Comparison of ENCODE assay signal across 34 cellular contexts in genomic region chrX:18558799-18559198, GRCh38.
"Had no signal": no experiment of that assay in that cellular context is flagged by ENCODE, and none has a peak within 500 bp of the region (broad histone marks: within the 10 kb centered on the region; RNA-seq: fewer than 3 reads in every experiment).

No MANE protein-coding gene starts in this region.

- H3K27me3 ChIP-seq: ascending aorta, breast epithelium, cardiac muscle cell, esophagus squamous epithelium, foreskin keratinocyte, gastrocnemius medialis, heart left ventricle had no signal

- H3K4me3 ChIP-seq: ascending aorta, breast epithelium, cardiac muscle cell, colonic mucosa, esophagus squamous epithelium, gastrocnemius medialis, heart left ventricle had no signal

- H3K4me1 Mint-ChIP-seq: activated B cell treated with CpG ODN at 0.5 μM for 24 hours; activated CD4-positive, alpha-beta T cell treated with anti-CD3 and anti-CD28 coated beads, Interleukin-2, amount 10 ng/mL, durations not matched to agents 24 days and 14 days; activated CD8-positive, alpha-beta memory T cell treated with anti-CD3 and anti-CD28 coated beads, Interleukin-2, amount 10 ng/mL, durations not matched to agents 7 days and 5 days; activated naive CD4-positive, alpha-beta T cell treated with anti-CD3 and anti-CD28 coated beads, Interleukin-2, amount 50 U/mL, for 24 hours; activated naive CD8-positive, alpha-beta T cell treated with anti-CD3 and anti-CD28 coated beads for 36 hours; activated naive CD8-positive, alpha-beta T cell treated with anti-CD3 and anti-CD28 coated beads, Interleukin-2, amount 50 U/mL, for 24 hours; T-cell had no signal

- H3K4me1 ChIP-seq: ascending aorta, breast epithelium, colonic mucosa, esophagus squamous epithelium, foreskin keratinocyte, gastrocnemius medialis had no signal

- H3K36me3 Mint-ChIP-seq: activated CD4-positive, alpha-beta memory T cell treated with anti-CD3 and anti-CD28 coated beads for 36 hours; activated CD8-positive, alpha-beta memory T cell treated with anti-CD3 and anti-CD28 coated beads, Interleukin-2, amount 10 ng/mL, durations not matched to agents 7 days and 5 days; activated naive CD4-positive, alpha-beta T cell treated with anti-CD3 and anti-CD28 coated beads, Interleukin-2, amount 50 U/mL, for 24 hours; activated naive CD8-positive, alpha-beta T cell treated with anti-CD3 and anti-CD28 coated beads for 36 hours; brain; T-cell had no signal

- H3K9me3 ChIP-seq: ascending aorta, breast epithelium, colonic mucosa, esophagus squamous epithelium, gastrocnemius medialis, heart left ventricle had no signal

- H3K27ac ChIP-seq: ascending aorta, breast epithelium, cardiac muscle cell, colonic mucosa, epithelial cell of prostate, esophagus squamous epithelium, foreskin keratinocyte, gastrocnemius medialis, heart left ventricle, WERI-Rb-1 had no signal

- H3K36me3 ChIP-seq: ascending aorta, breast epithelium, cardiac muscle cell, colonic mucosa, esophagus squamous epithelium, gastrocnemius medialis, heart left ventricle had no signal

- H3K9me3 Mint-ChIP-seq: activated B cell treated with CpG ODN at 0.5 μM for 24 hours; activated CD4-positive, alpha-beta memory T cell treated with anti-CD3 and anti-CD28 coated beads for 36 hours; activated CD4-positive, alpha-beta T cell treated with anti-CD3 and anti-CD28 coated beads, Interleukin-2, amount 10 ng/mL, durations not matched to agents 24 days and 14 days; activated naive CD4-positive, alpha-beta T cell treated with anti-CD3 and anti-CD28 coated beads for 36 hours; activated naive CD4-positive, alpha-beta T cell treated with anti-CD3 and anti-CD28 coated beads, Interleukin-2, amount 50 U/mL, for 24 hours; activated naive CD8-positive, alpha-beta T cell treated with anti-CD3 and anti-CD28 coated beads for 36 hours; activated naive CD8-positive, alpha-beta T cell treated with anti-CD3 and anti-CD28 coated beads, Interleukin-2, amount 50 U/mL, for 24 hours; activated T-helper 1 cell treated with anti-CD3 and anti-CD28 coated beads, Interleukin-12 subunit alpha, Interleukin-12 subunit beta, Interleukin-2, Interleukin-4 antibody, amounts not matched to agents 30 ng/mL and 10 ng/mL and 1 ng/mL, durations not matched to agents 14 hours and 24 hours and 36 hours; activated T-helper 2 cell treated with anti-CD3 and anti-CD28 coated beads, Interferon-gamma antibody, Interleukin-2, Interleukin-4, amounts not matched to agents 10 μg/mL and 5 μg/mL and 100 μg/mL, durations not matched to agents 14 hours and 24 hours and 36 hours; T-cell; T-helper 1 cell treated with Interleukin-12 subunit alpha and Interleukin-12 subunit beta and Interleukin-4 antibody, amounts not matched to agents 30 μg/mL and 1 μg/mL, for 36 hours had no signal

- H3K27ac Mint-ChIP-seq: activated B cell treated with CpG ODN at 0.5 μM for 24 hours; activated CD4-positive, alpha-beta memory T cell treated with anti-CD3 and anti-CD28 coated beads for 36 hours; activated CD4-positive, alpha-beta T cell treated with anti-CD3 and anti-CD28 coated beads, Interleukin-2, amount 10 ng/mL, durations not matched to agents 24 days and 14 days; activated CD8-positive, alpha-beta memory T cell treated with anti-CD3 and anti-CD28 coated beads, Interleukin-2, amount 10 ng/mL, durations not matched to agents 7 days and 5 days; activated CD8-positive, alpha-beta T cell treated with anti-CD3 and anti-CD28 coated beads, Interleukin-2, amount 10 ng/mL, durations not matched to agents 7 days and 5 days; activated naive CD4-positive, alpha-beta T cell treated with anti-CD3 and anti-CD28 coated beads for 36 hours; activated naive CD4-positive, alpha-beta T cell treated with anti-CD3 and anti-CD28 coated beads, Interleukin-2, amount 50 U/mL, for 24 hours; activated naive CD8-positive, alpha-beta T cell treated with anti-CD3 and anti-CD28 coated beads for 36 hours; activated naive CD8-positive, alpha-beta T cell treated with anti-CD3 and anti-CD28 coated beads, Interleukin-2, amount 50 U/mL, for 24 hours; activated T-helper 1 cell treated with anti-CD3 and anti-CD28 coated beads, Interleukin-12 subunit alpha, Interleukin-12 subunit beta, Interleukin-2, Interleukin-4 antibody, amounts not matched to agents 30 ng/mL and 10 ng/mL and 1 ng/mL, durations not matched to agents 14 hours and 24 hours and 36 hours; activated T-helper 2 cell treated with anti-CD3 and anti-CD28 coated beads, Interferon-gamma antibody, Interleukin-2, Interleukin-4, amounts not matched to agents 10 μg/mL and 5 μg/mL and 100 μg/mL, durations not matched to agents 14 hours and 24 hours and 36 hours; brain; T-cell; T-helper 1 cell treated with Interleukin-12 subunit alpha and Interleukin-12 subunit beta and Interleukin-4 antibody, amounts not matched to agents 30 μg/mL and 1 μg/mL, for 36 hours had no signal

- H3K4me3 Mint-ChIP-seq: activated B cell treated with CpG ODN at 0.5 μM for 24 hours; activated CD4-positive, alpha-beta memory T cell treated with anti-CD3 and anti-CD28 coated beads for 36 hours; activated CD4-positive, alpha-beta T cell treated with anti-CD3 and anti-CD28 coated beads, Interleukin-2, amount 10 ng/mL, durations not matched to agents 24 days and 14 days; activated CD8-positive, alpha-beta memory T cell treated with anti-CD3 and anti-CD28 coated beads, Interleukin-2, amount 10 ng/mL, durations not matched to agents 7 days and 5 days; activated CD8-positive, alpha-beta T cell treated with anti-CD3 and anti-CD28 coated beads, Interleukin-2, amount 10 ng/mL, durations not matched to agents 7 days and 5 days; activated naive CD4-positive, alpha-beta T cell treated with anti-CD3 and anti-CD28 coated beads for 36 hours; activated naive CD4-positive, alpha-beta T cell treated with anti-CD3 and anti-CD28 coated beads, Interleukin-2, amount 50 U/mL, for 24 hours; activated naive CD8-positive, alpha-beta T cell treated with anti-CD3 and anti-CD28 coated beads for 36 hours; activated naive CD8-positive, alpha-beta T cell treated with anti-CD3 and anti-CD28 coated beads, Interleukin-2, amount 50 U/mL, for 24 hours; activated T-helper 1 cell treated with anti-CD3 and anti-CD28 coated beads, Interleukin-12 subunit alpha, Interleukin-12 subunit beta, Interleukin-2, Interleukin-4 antibody, amounts not matched to agents 30 ng/mL and 10 ng/mL and 1 ng/mL, durations not matched to agents 14 hours and 24 hours and 36 hours; brain; T-cell; T-helper 1 cell treated with Interleukin-12 subunit alpha and Interleukin-12 subunit beta and Interleukin-4 antibody, amounts not matched to agents 30 μg/mL and 1 μg/mL, for 36 hours had no signal

- H3K27me3 Mint-ChIP-seq: activated B cell treated with CpG ODN at 0.5 μM for 24 hours; activated CD4-positive, alpha-beta memory T cell treated with anti-CD3 and anti-CD28 coated beads for 36 hours; activated CD4-positive, alpha-beta T cell treated with anti-CD3 and anti-CD28 coated beads, Interleukin-2, amount 10 ng/mL, durations not matched to agents 24 days and 14 days; activated CD8-positive, alpha-beta memory T cell treated with anti-CD3 and anti-CD28 coated beads, Interleukin-2, amount 10 ng/mL, durations not matched to agents 7 days and 5 days; activated naive CD4-positive, alpha-beta T cell treated with anti-CD3 and anti-CD28 coated beads, Interleukin-2, amount 50 U/mL, for 24 hours; activated naive CD8-positive, alpha-beta T cell treated with anti-CD3 and anti-CD28 coated beads for 36 hours; activated naive CD8-positive, alpha-beta T cell treated with anti-CD3 and anti-CD28 coated beads, Interleukin-2, amount 50 U/mL, for 24 hours; brain; T-cell had no signal

- DNase-seq: activated B cell treated with CpG ODN at 0.5 μM for 24 hours; activated CD4-positive, alpha-beta memory T cell treated with anti-CD3 and anti-CD28 coated beads for 36 hours; activated CD4-positive, alpha-beta T cell treated with anti-CD3 and anti-CD28 coated beads, Interleukin-2, amount 10 ng/mL, durations not matched to agents 24 days and 14 days; activated CD8-positive, alpha-beta memory T cell treated with anti-CD3 and anti-CD28 coated beads, Interleukin-2, amount 10 ng/mL, durations not matched to agents 7 days and 5 days; activated CD8-positive, alpha-beta memory T cell treated with anti-CD3 and anti-CD28 coated beads, Interleukin-2, amount 50 U/mL, for 4 hours; activated CD8-positive, alpha-beta T cell treated with anti-CD3 and anti-CD28 coated beads, Interleukin-2, amount 10 ng/mL, durations not matched to agents 7 days and 5 days; activated effector memory CD4-positive, alpha-beta T cell treated with anti-CD3 and anti-CD28 coated beads, Interleukin-2, amount 50 U/mL, for 16 hours; activated naive CD4-positive, alpha-beta T cell treated with anti-CD3 and anti-CD28 coated beads for 36 hours; activated naive CD8-positive, alpha-beta T cell treated with anti-CD3 and anti-CD28 coated beads for 36 hours; activated naive CD8-positive, alpha-beta T cell treated with anti-CD3 and anti-CD28 coated beads, Interleukin-2, amount 50 U/mL, for 24 hours; activated T-cell treated with anti-CD3 and anti-CD28 coated beads, Interleukin-2, amount 50 U/mL, for 1 hour; activated T-cell treated with anti-CD3 and anti-CD28 coated beads, Interleukin-2, amount 50 U/mL, for 48 hours; central memory CD4-positive, alpha-beta T cell; cerebellar nuclear complex; colonic mucosa; effector CD8-positive, alpha-beta T cell; esophagus squamous epithelium; foreskin keratinocyte; gastrocnemius medialis; glutamatergic neuron; heart left ventricle; T-cell; T1000; WERI-Rb-1 had no signal

- ATAC-seq: activated CD4-positive, CD25-positive, alpha-beta regulatory T cell treated with anti-CD3 and anti-CD28 coated beads, Interleukin-2, amount 50 U/mL, for 24 hours; activated CD8-positive, alpha-beta memory T cell treated with anti-CD3 and anti-CD28 coated beads, Interleukin-2, amount 10 ng/mL, durations not matched to agents 7 days and 5 days; activated CD8-positive, alpha-beta T cell treated with anti-CD3 and anti-CD28 coated beads, Interleukin-2, amount 10 ng/mL, durations not matched to agents 7 days and 5 days; activated naive CD8-positive, alpha-beta T cell treated with anti-CD3 and anti-CD28 coated beads, Interleukin-2, amount 50 U/mL, for 24 hours; foreskin keratinocyte; gastrocnemius medialis; T-cell had no signal
